In genomic region chr17:9150407-9151090, GRCh38 we compare ENCODE assay signal across 16 cellular contexts.
DNase-seq lines count a peak whose midpoint lies in the region; ATAC-seq and TF ChIP-seq lines count a peak whose summit lies in the region.
"Had no signal": no experiment of that assay in that cellular context is flagged by ENCODE, and none has a peak within 500 bp of the region (broad histone marks: within the 10 kb centered on the region; RNA-seq: fewer than 3 reads in every experiment).

No MANE protein-coding gene starts in this region.

- in situ Hi-C loops in HAP-1 (cut with MboI; ENCODE audit: low sequenced_read_pairs), result no loop called here

- no peak for TF ChIP-seq CTCF in HFFc6 (IDR thresholded peaks at IDR 0.05)
- TF ChIP-seq CTCF in choroid plexus epithelial cell (conservative IDR thresholded peaks at IDR 0.05; ENCODE audit: low read depth, low read length), result no peak
- TF ChIP-seq CTCF in thoracic aorta (IDR thresholded peaks at IDR 0.05), result no peak

- WGBS in mesendoderm (ENCODE audit: extremely low coverage, insufficient coverage, low lambda C conversion rate), result no CpG with 5 or more reads among the region's 26 CpGs

- no peaks in the 10 kb centered on the region; the same call in none of the 2 replicates for H3K27me3 Mint-ChIP-seq in HFFc6 (ENCODE audit: insufficient read depth)

- peak overlapping the region; percentile 59 for H3K56ac ChIP-seq in mesendoderm (ENCODE audit: low read length)

- H3K4me1 ChIP-seq in mesendoderm (ENCODE audit: control insufficient read depth, low read depth, low read length) (peaks cover 2% of the 10 kb centered on the region), thoracic aorta (ENCODE audit: control insufficient read depth in 1 of 2, low read depth in 2 of 2) (peaks cover 26 to 40% of the 10 kb centered on the region in 2 donors), HAP-1 (no peaks in the 10 kb centered on the region)
- H3K4me1 ChIP-seq: BLaER1, pancreas, testis had no signal

- no peak overlapping the region for H4K5ac ChIP-seq in mesendoderm (ENCODE audit: low read length)

- H2BK120ac ChIP-seq in mesendoderm (ENCODE audit: low read depth, low read length), result peak overlapping the region; percentile 8

- H4K8ac ChIP-seq in mesendoderm (ENCODE audit: low read depth, low read length), result no peak overlapping the region

- peak overlapping the region; percentile 81 for H3K27ac ChIP-seq in mesendoderm (ENCODE audit: low read depth, low read length)
- peak overlapping the region; percentile 82 to 87 for H3K27ac ChIP-seq in thoracic aorta
- H3K27ac ChIP-seq: BLaER1, testis had no signal

- H3K4ac ChIP-seq in mesendoderm (ENCODE audit: low read depth, low read length), result peak overlapping the region; percentile 94

- H2BK15ac ChIP-seq in mesendoderm (replicated peaks; ENCODE audit: low read depth), result no peak overlapping the region

- no peak overlapping the region for H3K23ac ChIP-seq in mesendoderm (ENCODE audit: low read length)

- H3K9me3 Mint-ChIP-seq in HFFc6, result peaks cover 54% of the 10 kb centered on the region

- peaks cover 5% of the 10 kb centered on the region; the same call in 1 of the 2 replicates for H3K4me1 Mint-ChIP-seq in HFFc6 (ENCODE audit: low read depth)
- H3K4me1 Mint-ChIP-seq: IgD-negative memory B cell had no signal

- H3K18ac ChIP-seq in mesendoderm (ENCODE audit: low read length), result peak overlapping the region; percentile 69

- H2BK5ac ChIP-seq in mesendoderm (ENCODE audit: low read length), result peak overlapping the region; percentile 51

- H3K9me3 ChIP-seq in thoracic aorta (no peaks in the 10 kb centered on the region), HAP-1 (no peaks in the 10 kb centered on the region)
- H3K9me3 ChIP-seq: pancreas, testis had no signal

- H3K9ac ChIP-seq in mesendoderm (ENCODE audit: low read length), result no peak overlapping the region
- H3K9ac ChIP-seq: BLaER1 had no signal

- no peaks in the 10 kb centered on the region for H3K27me3 ChIP-seq in mesendoderm (ENCODE audit: insufficient read depth, low read length, poor library complexity)
- H3K27me3 ChIP-seq in thoracic aorta (replicated peaks; ENCODE audit: insufficient read depth), result no peaks in the 10 kb centered on the region
- no peaks in the 10 kb centered on the region for H3K27me3 ChIP-seq in HAP-1 (ENCODE audit: low read depth)
- H3K27me3 ChIP-seq: BLaER1, pancreas, testis had no signal

- H3K79me1 ChIP-seq in mesendoderm (ENCODE audit: low read length), result no peaks in the 10 kb centered on the region

- H2AK5ac ChIP-seq in mesendoderm (ENCODE audit: low read length), result no peak overlapping the region

- no peaks in the 10 kb centered on the region for H3K79me2 ChIP-seq in mesendoderm (ENCODE audit: control insufficient read depth, insufficient read depth, low read length)

- no peak for ATAC-seq in thoracic aorta (ENCODE audit: insufficient number of reproducible peaks, low FRiP score, low read depth)
- ATAC-seq: SK-N-SH treated with all-trans-retinoic acid at 6 μM for 48 hours had no signal

- DNase-seq in HFFc6, result no peak
- peak; percentile 57 for DNase-seq in choroid plexus epithelial cell (ENCODE audit: low read depth)
- DNase-seq in mesendoderm, result no peak
- DNase-seq in thoracic aorta (ENCODE audit: low spot score), result no peak
- no peak for DNase-seq in activated naive CD4-positive, alpha-beta T cell treated with anti-CD3 and anti-CD28 coated beads, Interleukin-2, amount 50 U/mL, for 16 hours
- no peak for DNase-seq in HAP-1 (ENCODE audit: low spot score in 2 of 2)
- DNase-seq in D341Med (ENCODE audit: low spot score), result no peak
- DNase-seq in activated CD4-positive, alpha-beta T cell treated with anti-CD3 and anti-CD28 coated beads, Interleukin-2, amount 50 U/mL, for 1 hour, result no peak
- DNase-seq: activated CD8-positive, alpha-beta memory T cell treated with anti-CD3 and anti-CD28 coated beads for 24 hours; activated effector memory CD4-positive, alpha-beta T cell treated with anti-CD3 and anti-CD28 coated beads, Interleukin-2, amount 50 U/mL, for 16 hours; DND-41; testis had no signal

- H3K4me3 ChIP-seq in choroid plexus epithelial cell (ENCODE audit: low read depth, low read length), result no peak overlapping the region
- H3K4me3 ChIP-seq in mesendoderm (ENCODE audit: low read length), result no peak overlapping the region
- peak overlapping the region; percentile 41 for H3K4me3 ChIP-seq in thoracic aorta
- no peak overlapping the region for H3K4me3 ChIP-seq in HAP-1
- H3K4me3 ChIP-seq: BLaER1, pancreas, testis had no signal

- H3K4me3 Mint-ChIP-seq in HFFc6, result peak overlapping the region; percentile 56
- H3K4me3 Mint-ChIP-seq: IgD-negative memory B cell had no signal

- H3K36me3 ChIP-seq in mesendoderm (ENCODE audit: control insufficient read depth, insufficient read depth, low read length), result no peaks in the 10 kb centered on the region
- no peaks in the 10 kb centered on the region for H3K36me3 ChIP-seq in thoracic aorta
- no peaks in the 10 kb centered on the region for H3K36me3 ChIP-seq in HAP-1 (replicated peaks)
- H3K36me3 ChIP-seq: BLaER1, pancreas had no signal

- H3K36me3 Mint-ChIP-seq in HFFc6 (ENCODE audit: low read depth), result peaks cover 18% of the 10 kb centered on the region
- H3K36me3 Mint-ChIP-seq: IgD-negative memory B cell had no signal

- no peak overlapping the region for H3K4me2 ChIP-seq in mesendoderm (ENCODE audit: low read length)
- H3K4me2 ChIP-seq: BLaER1 had no signal

- no peak overlapping the region for H3K27ac Mint-ChIP-seq in HFFc6
- H3K27ac Mint-ChIP-seq: IgD-negative memory B cell had no signal
